ENCODE assay signal across 8 cellular contexts in genomic region chr10:110211455-110211843, GRCh38. TPM values are rescaled to one million over a fixed set of nuclear protein-coding genes. Genes with fewer than 3 reads are reported as not detected.
DNase-seq lines count a peak whose midpoint lies in the region; ATAC-seq and TF ChIP-seq lines count a peak whose summit lies in the region.

No MANE protein-coding gene starts in this region.

- H3K36me3 ChIP-seq in hepatocyte (replicated peaks; ENCODE audit: insufficient read depth, low read depth) (no peaks in the 10 kb centered on the region), smooth muscle cell (ENCODE audit: low read depth) (no peaks in the 10 kb centered on the region)

- H3K4me1 ChIP-seq in hepatocyte (ENCODE audit: insufficient read depth) (peaks cover 22% of the 10 kb centered on the region), smooth muscle cell (ENCODE audit: low read depth) (peaks cover 7% of the 10 kb centered on the region)

- H3K79me2 ChIP-seq in hepatocyte (peaks cover 35% of the 10 kb centered on the region), smooth muscle cell (ENCODE audit: low read depth) (peaks cover 28% of the 10 kb centered on the region)

- ATAC-seq in HG02885 (IDR thresholded peaks at IDR 0.05; ENCODE audit: poor library complexity, unreplicated experiment) = no peak

- H3K27ac ChIP-seq in hepatocyte = peak overlapping the region; percentile 63
- H3K27ac ChIP-seq in smooth muscle cell (ENCODE audit: low read depth) = peak overlapping the region; percentile 68

- no peaks in the 10 kb centered on the region for H3K36me3 Mint-ChIP-seq in HFFc6 (ENCODE audit: low read depth)
- H3K36me3 Mint-ChIP-seq in activated T-helper 1 cell treated with anti-CD3 and anti-CD28 coated beads, Interleukin-12 subunit alpha, Interleukin-12 subunit beta, Interleukin-2, Interleukin-4 antibody, amounts not matched to agents 30 ng/mL and 10 ng/mL and 1 ng/mL, durations not matched to agents 14 hours and 24 hours and 36 hours (ENCODE audit: low read depth) = peaks cover 10% of the 10 kb centered on the region

- H3F3A ChIP-seq in smooth muscle cell (ENCODE audit: low read depth) = peaks cover 7% of the 10 kb centered on the region

- intact Hi-C loops in activated T-helper 1 cell treated with anti-CD3 and anti-CD28 coated beads, Interleukin-12 subunit alpha, Interleukin-12 subunit beta, Interleukin-2, Interleukin-4 antibody, amounts not matched to agents 30 ng/mL and 10 ng/mL and 1 ng/mL, durations not matched to agents 14 hours and 24 hours and 36 hours (cut with micrococcal nuclease) = loop anchor here (1.0 to 5.0 kb wide), 13 partner anchors 11 to 706 kb away; partner anchors contain the start of genes BBIP1, SHOC2 and XPNPEP1

- H4K20me1 ChIP-seq in hepatocyte (ENCODE audit: insufficient read depth, poor library complexity, severe bottlenecking) (no peaks in the 10 kb centered on the region), smooth muscle cell (ENCODE audit: low read depth) (peaks cover 51% of the 10 kb centered on the region)

- H3K4me1 Mint-ChIP-seq in HFFc6 (ENCODE audit: low read depth) = peaks cover 35% of the 10 kb centered on the region
- H3K4me1 Mint-ChIP-seq in activated T-helper 1 cell treated with anti-CD3 and anti-CD28 coated beads, Interleukin-12 subunit alpha, Interleukin-12 subunit beta, Interleukin-2, Interleukin-4 antibody, amounts not matched to agents 30 ng/mL and 10 ng/mL and 1 ng/mL, durations not matched to agents 14 hours and 24 hours and 36 hours (ENCODE audit: low read depth) = peaks cover 70% of the 10 kb centered on the region

- peaks cover 18% of the 10 kb centered on the region; the same call in 1 of the 2 replicates for H3K27me3 Mint-ChIP-seq in HFFc6 (ENCODE audit: insufficient read depth)
- H3K27me3 Mint-ChIP-seq in activated T-helper 1 cell treated with anti-CD3 and anti-CD28 coated beads, Interleukin-12 subunit alpha, Interleukin-12 subunit beta, Interleukin-2, Interleukin-4 antibody, amounts not matched to agents 30 ng/mL and 10 ng/mL and 1 ng/mL, durations not matched to agents 14 hours and 24 hours and 36 hours (ENCODE audit: insufficient read depth) = peaks cover 6% of the 10 kb centered on the region

- H3K9me2 ChIP-seq in hepatocyte (replicated peaks; ENCODE audit: insufficient read depth) = no peaks in the 10 kb centered on the region

- TF ChIP-seq CTCF in HFFc6 (IDR thresholded peaks at IDR 0.05) (no peak), hepatocyte (IDR thresholded peaks at IDR 0.05; ENCODE audit: poor library complexity) (no peak), smooth muscle cell (IDR thresholded peaks at IDR 0.05; ENCODE audit: borderline replicate concordance, insufficient read depth, poor library complexity, severe bottlenecking) (no peak)

- peak overlapping the region; percentile 73 for H3K4me2 ChIP-seq in hepatocyte
- H3K4me2 ChIP-seq in smooth muscle cell = peak overlapping the region; percentile 97

- H3K4me3 ChIP-seq in hepatocyte = no peak overlapping the region
- peak overlapping the region; percentile 92 for H3K4me3 ChIP-seq in smooth muscle cell

- WGBS in hepatocyte (ENCODE audit: low lambda C conversion rate, missing lambda C conversion rate) = 7% methylated on average over 12 of the region's 12 CpGs
- 9% methylated on average over 12 of the region's 12 CpGs for WGBS in smooth muscle cell (ENCODE audit: low lambda C conversion rate)

- peak overlapping the region; percentile 78 for H3K27ac Mint-ChIP-seq in HFFc6
- peak overlapping the region; percentile 95 for H3K27ac Mint-ChIP-seq in activated T-helper 1 cell treated with anti-CD3 and anti-CD28 coated beads, Interleukin-12 subunit alpha, Interleukin-12 subunit beta, Interleukin-2, Interleukin-4 antibody, amounts not matched to agents 30 ng/mL and 10 ng/mL and 1 ng/mL, durations not matched to agents 14 hours and 24 hours and 36 hours

- H3K27me3 ChIP-seq in hepatocyte (no peaks in the 10 kb centered on the region), smooth muscle cell (ENCODE audit: low read depth) (no peaks in the 10 kb centered on the region)

- H3K9me3 ChIP-seq in hepatocyte (ENCODE audit: low read depth) (no peaks in the 10 kb centered on the region), smooth muscle cell (replicated peaks; ENCODE audit: low read depth) (no peaks in the 10 kb centered on the region)

- peak overlapping the region; percentile 93 for H3K4me3 Mint-ChIP-seq in HFFc6
- H3K4me3 Mint-ChIP-seq in activated T-helper 1 cell treated with anti-CD3 and anti-CD28 coated beads, Interleukin-12 subunit alpha, Interleukin-12 subunit beta, Interleukin-2, Interleukin-4 antibody, amounts not matched to agents 30 ng/mL and 10 ng/mL and 1 ng/mL, durations not matched to agents 14 hours and 24 hours and 36 hours = peak overlapping the region; percentile 96

- H2AFZ ChIP-seq in hepatocyte (no peak overlapping the region), smooth muscle cell (ENCODE audit: low read depth) (peak overlapping the region; percentile 11)

- no peaks in the 10 kb centered on the region for H3K9me3 Mint-ChIP-seq in HFFc6
- no peaks in the 10 kb centered on the region for H3K9me3 Mint-ChIP-seq in activated T-helper 1 cell treated with anti-CD3 and anti-CD28 coated beads, Interleukin-12 subunit alpha, Interleukin-12 subunit beta, Interleukin-2, Interleukin-4 antibody, amounts not matched to agents 30 ng/mL and 10 ng/mL and 1 ng/mL, durations not matched to agents 14 hours and 24 hours and 36 hours

- peak overlapping the region; percentile 30 for H3K9ac ChIP-seq in smooth muscle cell (ENCODE audit: low read depth)

- DNase-seq in HFFc6 (peak; percentile 24), hepatocyte (ENCODE audit: low spot score) (no peak), smooth muscle cell (lab: John Stamatoyannopoulos, UW; ENCODE audit: unreplicated experiment) (no peak), NCI-H345 (lab: John Stamatoyannopoulos, UW) (no peak), retina (no peak), activated gamma-delta T cell treated with Interleukin-2 at 50 U/mL for 16 hours (no peak)
- DNase-seq in activated T-helper 1 cell treated with anti-CD3 and anti-CD28 coated beads, Interleukin-12 subunit alpha, Interleukin-12 subunit beta, Interleukin-2, Interleukin-4 antibody, amounts not matched to agents 30 ng/mL and 10 ng/mL and 1 ng/mL, durations not matched to agents 14 hours and 24 hours and 36 hours (ENCODE audit: low spot score) = no peak

RNA-seq across cellular contexts. Expression of gene MXI1, which starts 4.0 kb away (rescaled TPM):
- total RNA-seq in HFFc6 (2021; fragmentation: NEBNext Ultra II Directional; extraction: Animal tissue kit (Norgen Biotek cat#: 25700)) = 10 to 100 TPM in 2 of 6 experiments, 1 to 10 TPM in 4; 5.2 to 11.2 (median 6.2) TPM
- total RNA-seq in activated T-helper 1 cell treated with anti-CD3 and anti-CD28 coated beads, Interleukin-12 subunit alpha, Interleukin-12 subunit beta, Interleukin-2, Interleukin-4 antibody, amounts not matched to agents 30 ng/mL and 10 ng/mL and 1 ng/mL, durations not matched to agents 14 hours and 24 hours and 36 hours = 14.7 and 15.1 TPM in 2 replicates
- total RNA-seq in hepatocyte = 13.2 and 14.2 TPM in 2 replicates
- 14.1 and 14.8 TPM in 2 replicates for polyA plus RNA-seq in hepatocyte
- total RNA-seq in smooth muscle cell = 42.6 and 52.3 TPM in 2 replicates
- 35.9 and 47.9 TPM in 2 replicates for polyA plus RNA-seq in smooth muscle cell
